ENCODE assay signal across 27 cellular contexts in the genomic region with DNA sequence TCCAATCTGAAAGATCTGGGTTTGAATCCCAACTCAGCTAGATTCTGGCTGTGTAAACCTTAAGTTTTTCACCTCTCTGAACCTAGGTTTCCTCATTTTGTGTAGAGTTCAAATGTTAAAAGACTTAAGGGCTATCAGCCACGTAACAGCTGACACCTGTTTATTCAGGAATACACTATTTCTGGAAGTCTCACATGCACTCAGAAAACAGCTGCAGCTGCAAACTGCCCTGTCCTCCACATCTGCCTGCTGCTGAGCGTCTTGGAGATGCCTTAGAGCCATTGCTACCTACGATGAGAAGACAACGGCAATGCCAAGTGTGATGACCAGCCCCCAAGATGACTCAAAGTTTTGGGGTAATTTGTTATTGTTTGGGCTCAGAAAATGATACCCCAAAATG.
"Had no signal": no experiment of that assay in that cellular context is flagged by ENCODE, and none has a peak within 500 bp of the region (broad histone marks: within the 10 kb centered on the region; RNA-seq: fewer than 3 reads in every experiment).

No MANE protein-coding gene starts in this region.

- H3K4me1 ChIP-seq: ascending aorta had no signal

- H3K4me2 ChIP-seq: PC-9 had no signal

- FAIRE-seq: RCC 7860 had no signal

- H3K27ac ChIP-seq: ascending aorta, cardiac muscle cell, PC-9, SK-N-MC had no signal

- ATAC-seq: activated CD8-positive, alpha-beta T cell treated with anti-CD3 and anti-CD28 coated beads for 36 hours; activated T-cell treated with anti-CD3 and anti-CD28 coated beads, Interleukin-2, amount 50 U/mL, for 72 hours; activated T-helper 17 cell treated with anti-CD3 and anti-CD28 coated beads, Interleukin-2, amount 50 U/mL, for 72 hours had no signal

- H3K27me3 ChIP-seq: ascending aorta, MG63 had no signal

- H3K4me3 ChIP-seq: ascending aorta, cardiac muscle cell, MG63, PC-9, SK-N-MC had no signal

- H3K36me3 ChIP-seq: ascending aorta, cardiac muscle cell, MG63 had no signal

- DNase-seq: activated CD4-positive, alpha-beta T cell treated with anti-CD3 and anti-CD28 coated beads, Interleukin-2, amount 10 ng/mL, durations not matched to agents 24 days and 14 days; activated CD4-positive, alpha-beta T cell treated with anti-CD3 and anti-CD28 coated beads, Interleukin-2, amount 50 U/mL, for 4 hours; activated CD8-positive, alpha-beta T cell treated with anti-CD3 and anti-CD28 coated beads for 36 hours; activated effector memory CD4-positive, alpha-beta T cell treated with anti-CD3 and anti-CD28 coated beads, Interleukin-2, amount 50 U/mL, for 16 hours; activated naive CD4-positive, alpha-beta T cell; activated naive CD4-positive, alpha-beta T cell treated with anti-CD3 and anti-CD28 coated beads, Interleukin-2, amount 50 U/mL, for 16 hours; activated naive CD8-positive, alpha-beta T cell treated with anti-CD3 and anti-CD28 coated beads, Interleukin-2, amount 10 ng/mL, durations not matched to agents 7 days and 5 days; activated T-cell treated with anti-CD3 and anti-CD28 coated beads, Interleukin-2, amount 50 U/mL, for 1 hour; activated T-cell treated with anti-CD3 and anti-CD28 coated beads, Interleukin-2, amount 50 U/mL, for 72 hours; amygdala; MG63; MV-4-11; NCI-H1092; NCI-H1436 treated with DMSO at 0.1 percent for 48 hours; NCI-H1694 treated with DMSO at 0.1 percent for 48 hours; NCI-H2029; NCI-H345; NCI-H524 treated with DMSO at 0.1 percent for 48 hours; NK-92 treated with Interleukin-12 subunit alpha and Interleukin-12 subunit beta, amount 100 ng/mL, for 24 hours; PC-9; Right ventricle myocardium superior; T1000 had no signal

- H3K9me3 ChIP-seq: ascending aorta, MG63 had no signal
